ENCODE assay signal across 9 cellular contexts in the genomic region with DNA sequence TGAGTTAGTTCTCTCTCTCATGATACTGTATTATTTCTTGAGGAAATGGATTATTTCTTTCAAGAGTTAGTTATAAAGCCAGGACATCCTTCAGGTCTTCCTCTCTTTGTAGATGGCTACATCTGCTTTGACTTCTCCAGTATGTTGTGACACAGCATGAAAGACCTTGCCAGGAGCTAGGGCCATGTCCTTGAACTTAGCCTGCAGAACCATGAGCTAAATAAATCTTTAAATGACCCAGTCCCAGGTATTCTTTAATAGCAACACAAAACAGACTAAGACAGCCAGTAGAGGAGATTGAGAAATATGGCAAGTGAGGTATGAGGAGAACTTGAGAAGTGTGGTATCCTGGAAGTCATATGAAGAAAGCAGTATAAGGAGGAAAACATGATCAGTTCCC.
"Had no signal": no experiment of that assay in that cellular context is flagged by ENCODE, and none has a peak within 500 bp of the region (broad histone marks: within the 10 kb centered on the region; RNA-seq: fewer than 3 reads in every experiment).

No MANE protein-coding gene starts in this region.

- ATAC-seq: GM23338, HCT116 had no signal

- H3K9me3 ChIP-seq: HAP-1 had no signal

- DNase-seq: GM23248, GOT3, H7, H9, HCEC 1CT, HFFc6 had no signal

- H3K27ac ChIP-seq: GM23248 had no signal

- H3K4me3 ChIP-seq: GM23248, GM23338, HAP-1 had no signal

- H3K4me1 ChIP-seq: HAP-1 had no signal

- H3K36me3 ChIP-seq: HAP-1 had no signal

- H3K27ac Mint-ChIP-seq: GM23338, H9, HFFc6 had no signal

- H3K9me3 Mint-ChIP-seq: GM23338, H9 had no signal

- H3K4me3 Mint-ChIP-seq: GM23338, H9, HFFc6 had no signal

- H3K4me1 Mint-ChIP-seq: GM23338, H9 had no signal
